16 cellular contexts compared by ENCODE assay signal in genomic region chr10:63042256-63042655, GRCh38.
"Had no signal": no experiment of that assay in that cellular context is flagged by ENCODE, and none has a peak within 500 bp of the region (broad histone marks: within the 10 kb centered on the region; RNA-seq: fewer than 3 reads in every experiment).

No MANE protein-coding gene starts in this region.

- H3K4me1 Mint-ChIP-seq: activated naive CD4-positive, alpha-beta T cell treated with anti-CD3 and anti-CD28 coated beads, Interleukin-2, amount 10 ng/mL, durations not matched to agents 7 days and 5 days; neural crest cell had no signal

- ATAC-seq: upper lobe of right lung had no signal

- H3K27ac ChIP-seq: ovary, sigmoid colon, stomach, testis, upper lobe of right lung had no signal

- H3K36me3 Mint-ChIP-seq: activated naive CD4-positive, alpha-beta T cell treated with anti-CD3 and anti-CD28 coated beads, Interleukin-2, amount 10 ng/mL, durations not matched to agents 7 days and 5 days; mesothelial cell of epicardium had no signal

- DNase-seq: activated CD4-positive, alpha-beta T cell treated with anti-CD3 and anti-CD28 coated beads, Interleukin-2, amount 50 U/mL, for 48 hours; activated CD4-positive, CD25-positive, alpha-beta regulatory T cell treated with anti-CD3 and anti-CD28 coated beads, Interleukin-2, amount 50 U/mL, for 72 hours; activated naive CD4-positive, alpha-beta T cell treated with anti-CD3 and anti-CD28 coated beads, Interleukin-2, amount 10 ng/mL, durations not matched to agents 7 days and 5 days; activated T-cell treated with anti-CD3 and anti-CD28 coated beads, Interleukin-2, amount 50 U/mL, for 24 hours; caudate nucleus; head of caudate nucleus; ovary; sigmoid colon; stimulated activated CD4-positive, alpha-beta T cell treated with anti-CD3 and anti-CD28 coated beads, Interleukin-1b, Interleukin-23, amount 100 ng/mL, for 48 hours; stomach; testis; upper lobe of right lung had no signal

- H3K4me1 ChIP-seq: sigmoid colon, stomach, testis, upper lobe of right lung had no signal

- H3K4me3 ChIP-seq: ovary, sigmoid colon, stomach, testis, upper lobe of right lung had no signal

- H3K36me3 ChIP-seq: ovary, sigmoid colon, stomach, upper lobe of right lung had no signal

- H3K9me3 ChIP-seq: ovary, testis, upper lobe of right lung had no signal

- H3K4me3 Mint-ChIP-seq: activated naive CD4-positive, alpha-beta T cell treated with anti-CD3 and anti-CD28 coated beads, Interleukin-2, amount 10 ng/mL, durations not matched to agents 7 days and 5 days; activated T-cell treated with anti-CD3 and anti-CD28 coated beads, Interleukin-2, amount 50 U/mL, for 24 hours; mesothelial cell of epicardium; neural crest cell had no signal

- FAIRE-seq: colon, frontal cortex had no signal

- H3K27ac Mint-ChIP-seq: activated naive CD4-positive, alpha-beta T cell treated with anti-CD3 and anti-CD28 coated beads, Interleukin-2, amount 10 ng/mL, durations not matched to agents 7 days and 5 days; activated T-cell treated with anti-CD3 and anti-CD28 coated beads, Interleukin-2, amount 50 U/mL, for 24 hours; mesothelial cell of epicardium had no signal

- H3K27me3 ChIP-seq: ovary, sigmoid colon, stomach, testis, upper lobe of right lung had no signal
